ENCODE assay signal across 2 cellular contexts in genomic region chr15:81032355-81032754, GRCh38.
TF ChIP-seq lines count a peak whose summit lies in the region.

No MANE protein-coding gene starts in this region.

TF ChIP-seq in liver, 16 proteins besides CTCF, POLR2A, EP300 and RAD21:
- TF ChIP-seq YY1 (IDR thresholded peaks at IDR 0.05) (no peak), HNF4A (conservative IDR thresholded peaks at IDR 0.05) (no peak), FOXA2 (IDR thresholded peaks at IDR 0.05) (no peak), JUND (IDR thresholded peaks at IDR 0.05) (no peak), SP1 (IDR thresholded peaks at IDR 0.05) (no peak), REST (IDR thresholded peaks at IDR 0.05) (no peak), HNF4G (IDR thresholded peaks at IDR 0.05) (no peak), EGR1 (IDR thresholded peaks at IDR 0.05; ENCODE audit: low read depth in 2 of 2) (no peak), NR2F2 (IDR thresholded peaks at IDR 0.05) (no peak), ZBTB33 (IDR thresholded peaks at IDR 0.05) (no peak), FOXA1 (IDR thresholded peaks at IDR 0.05) (no peak), RXRA (IDR thresholded peaks at IDR 0.05) (no peak)
TF ChIP-seq in liver: peak in this region for 0.

TF ChIP-seq in HepG2, 621 proteins besides CTCF, POLR2A, EP300 and RAD21:
- no peak for TF ChIP-seq STAT5B (CRISPR knock-in tag; IDR thresholded peaks at IDR 0.05)
- no peak for TF ChIP-seq ZC3H4 (CRISPR knock-in tag; IDR thresholded peaks at IDR 0.05; ENCODE audit: borderline replicate concordance)
- no peak for TF ChIP-seq ARHGAP35 (CRISPR knock-in tag; IDR thresholded peaks at IDR 0.05; ENCODE audit: borderline replicate concordance)
- TF ChIP-seq KDM1A (CRISPR knock-in tag; IDR thresholded peaks at IDR 0.05) = no peak
- TF ChIP-seq CBX1 (IDR thresholded peaks at IDR 0.05; ENCODE audit: low read depth) = no peak
